Comparison of ENCODE assay signal across 12 cellular contexts in the genomic region with DNA sequence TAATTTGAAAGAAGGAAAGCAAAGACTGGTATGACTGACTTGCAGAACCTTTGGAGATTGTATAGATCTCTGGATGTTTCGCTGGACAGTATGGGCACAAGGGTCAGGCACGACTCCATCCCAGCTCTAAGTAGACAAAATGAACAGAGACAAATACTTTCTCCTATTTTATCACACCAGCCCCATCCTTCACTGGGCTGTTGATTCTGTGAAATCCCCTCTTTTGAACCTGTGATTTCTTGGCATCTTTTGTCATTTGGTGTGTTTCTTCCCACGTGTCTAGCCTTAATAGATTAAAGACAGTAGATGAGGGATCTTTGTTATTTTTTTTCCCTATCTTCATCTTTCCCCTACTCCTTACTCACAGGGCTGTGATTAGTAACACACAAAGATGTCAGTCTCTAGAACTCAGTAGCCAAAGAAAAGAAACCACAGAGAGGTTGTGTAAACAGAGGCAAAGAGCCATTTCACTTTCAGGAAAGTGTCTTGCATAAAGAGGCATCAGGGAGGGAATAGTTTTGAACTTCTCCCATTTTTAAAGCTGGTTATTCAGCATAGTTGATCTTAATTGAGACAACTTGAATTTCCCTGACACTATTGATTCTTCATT.
DNase-seq lines count a peak whose midpoint lies in the region; ATAC-seq, FAIRE-seq and TF ChIP-seq lines count a peak whose summit lies in the region.
"Had no signal": no experiment of that assay in that cellular context is flagged by ENCODE, and none has a peak within 500 bp of the region (broad histone marks: within the 10 kb centered on the region; RNA-seq: fewer than 3 reads in every experiment).

No MANE protein-coding gene starts in this region.

- H3K27ac ChIP-seq in left lung (no peak overlapping the region), MM.1S (ENCODE audit: low read length) (no peak overlapping the region)
- H3K27ac ChIP-seq: Peyer's patch, prostate gland had no signal

- H3K27me3 ChIP-seq in left lung (no peaks in the 10 kb centered on the region), MM.1S (replicated peaks; ENCODE audit: insufficient read depth, low read length) (no peaks in the 10 kb centered on the region)
- H3K27me3 ChIP-seq: Peyer's patch had no signal

- peaks cover 0 to 18% of the 10 kb centered on the region in 2 donors for H3K4me1 ChIP-seq in left lung
- 0 out of 2 replicates have a peak, but pooled peaks cover 7% of the 10 kb centered on the region for H3K4me1 ChIP-seq in MM.1S (ENCODE audit: low read length)

- H3K9me3 ChIP-seq in left lung (no peaks in the 10 kb centered on the region), MM.1S (replicated peaks; ENCODE audit: insufficient read depth, low read length) (no peaks in the 10 kb centered on the region)
- H3K9me3 ChIP-seq: Peyer's patch, prostate gland had no signal

- H2AFZ ChIP-seq in MM.1S (ENCODE audit: low read length), result no peak overlapping the region

- H3K79me2 ChIP-seq in MM.1S (ENCODE audit: low read length), result no peaks in the 10 kb centered on the region

- no peak overlapping the region for H3K4me2 ChIP-seq in MM.1S (ENCODE audit: low read depth, low read length)

- FAIRE-seq in GM18507 (lab: Jason Lieb, UNC), result peak; percentile 52
- no peak for FAIRE-seq in urothelium cell line (lab: Jason Lieb, UNC)

- TF ChIP-seq CTCF in AG10803 (conservative IDR thresholded peaks at IDR 0.05; ENCODE audit: low read length), result no peak
- no peak for TF ChIP-seq CTCF in left lung (IDR thresholded peaks at IDR 0.05)
- no peak for TF ChIP-seq CTCF in MM.1S (IDR thresholded peaks at IDR 0.05; ENCODE audit: low read length)

- no peaks in the 10 kb centered on the region for H3F3A ChIP-seq in MM.1S (ENCODE audit: insufficient read depth, low read length)

- H3K9ac ChIP-seq in MM.1S (ENCODE audit: low read length), result no peak overlapping the region

- peak; percentile 79 for ATAC-seq in left lung
- ATAC-seq in GM18868 (IDR thresholded peaks at IDR 0.05; ENCODE audit: unreplicated experiment), result no peak
- ATAC-seq: stimulated activated naive B cell treated with anti-CD40 and anti-IgM and Interleukin-4, amounts not matched to agents 10 μg/mL and 1 μg/mL and 100 μg/mL, for 72 hours had no signal

- intact Hi-C loops in left lung (cut with DNase I), result no loop called here

- DNase-seq in AG10803 (ENCODE audit: low read depth) (peak; percentile 8), GM18507 (ENCODE audit: extremely low spot score, insufficient read length, low read depth) (no peak), amniotic epithelial cell (ENCODE audit: low read depth) (peak; percentile 14), left lung (no peak), urothelium cell line (ENCODE audit: low spot score) (no peak), NCI-H2227 treated with DMSO at 0.1 percent for 48 hours (lab: John Stamatoyannopoulos, UW) (no peak), MM.1S (no peak)
- DNase-seq: NCI-H345; Peyer's patch; stimulated activated naive B cell treated with anti-CD40 and anti-IgM and Interleukin-4, amounts not matched to agents 10 μg/mL and 1 μg/mL and 100 μg/mL, for 72 hours had no signal

- H3K36me3 ChIP-seq in left lung (no peaks in the 10 kb centered on the region), MM.1S (replicated peaks; ENCODE audit: insufficient read depth, low read length) (no peaks in the 10 kb centered on the region)
- H3K36me3 ChIP-seq: Peyer's patch, prostate gland had no signal

- H3K9me2 ChIP-seq in MM.1S (replicated peaks; ENCODE audit: insufficient read depth, low read length), result no peaks in the 10 kb centered on the region

- H3K4me3 ChIP-seq in AG10803 (ENCODE audit: low read length) (no peak overlapping the region), left lung (no peak overlapping the region), MM.1S (ENCODE audit: low read length) (no peak overlapping the region)
- H3K4me3 ChIP-seq: Peyer's patch, prostate gland had no signal

- H4K20me1 ChIP-seq in MM.1S (ENCODE audit: insufficient read depth, low read length), result no peaks in the 10 kb centered on the region

Comparison
In these comparisons a context has a peak if more than half of its experiments do, and no peak if none do; other contexts are left out.
1. DNase-seq: peak in AG10803 (single experiment) and amniotic epithelial cell (single experiment); none in GM18507 (single experiment), left lung (0 of 2), urothelium cell line (single experiment), NCI-H2227 treated with DMSO at 0.1 percent for 48 hours (single experiment) and MM.1S (single experiment).